Comparison of ENCODE assay signal across 8 cellular contexts in genomic region chr19:36915992-36916830, GRCh38. TPM values are rescaled to one million over a fixed set of nuclear protein-coding genes. Genes with fewer than 3 reads are reported as not detected.
A peak's percentile ranks its signal among the peaks of the same experiment; 100 is the strongest.
DNase-seq lines count a peak whose midpoint lies in the region; ATAC-seq and TF ChIP-seq lines count a peak whose summit lies in the region.

TSS of gene ZNF568 (plus strand) at chr19:36916332. CDS start at chr19:36922771, 6,439 bp downstream.
TSS of gene ZNF829 (minus strand) at chr19:36916291. CDS start at chr19:36915167, 1,124 bp downstream.

- H3K4me3 Mint-ChIP-seq in T-cell, result peak within 1 kb of the TSS; percentile 85 to 97 (median 93)
- H3K4me3 Mint-ChIP-seq in type B pancreatic cell, result peak within 1 kb of the TSS; percentile 95

- H3K27ac ChIP-seq in DND-41 (ENCODE audit: low read length), result peak within 1 kb of the TSS; percentile 92

- H3K4me1 ChIP-seq in DND-41 (ENCODE audit: insufficient read depth, low read length), result peaks cover 34% of the 10 kb centered on the region
- peaks cover 13% of the 10 kb centered on the region for H3K4me1 ChIP-seq in Loucy (ENCODE audit: insufficient read depth, low read length, poor library complexity, severe bottlenecking)

- H3K36me3 Mint-ChIP-seq in T-cell (peaks cover 70% of the 10 kb centered on the region), type B pancreatic cell (peaks cover 48% of the 10 kb centered on the region)

- peak; percentile 95 for ATAC-seq in DND-41 (ENCODE audit: insufficient read depth, low read depth)
- peak; percentile 87 for ATAC-seq in GM21737 (IDR thresholded peaks at IDR 0.05; ENCODE audit: unreplicated experiment)
- ATAC-seq in T-cell (replicated peaks in 1 of 4), result peak; percentile 95 to 96 (median 95)
- peak; percentile 98 to 99 for ATAC-seq in left cardiac atrium

- H3K27me3 Mint-ChIP-seq in T-cell, result no peaks in the 10 kb centered on the region
- H3K27me3 Mint-ChIP-seq in type B pancreatic cell, result no peaks in the 10 kb centered on the region

- H4K20me1 ChIP-seq in DND-41 (ENCODE audit: insufficient read depth, low read length), result no peaks in the 10 kb centered on the region
- no peaks in the 10 kb centered on the region for H4K20me1 ChIP-seq in Loucy (ENCODE audit: insufficient read depth, low read length, poor library complexity, severe bottlenecking)

- H3K4me1 Mint-ChIP-seq in T-cell (peaks cover 26 to 32% (median 32%) of the 10 kb centered on the region in 3 donors), type B pancreatic cell (ENCODE audit: unreplicated experiment) (peaks cover 4% of the 10 kb centered on the region)

- no peaks in the 10 kb centered on the region for H3F3A ChIP-seq in Loucy (ENCODE audit: low read depth)

- H3K79me2 ChIP-seq in DND-41 (ENCODE audit: insufficient read depth, low read length), result peaks cover 51% of the 10 kb centered on the region
- no peaks in the 10 kb centered on the region for H3K79me2 ChIP-seq in Loucy (ENCODE audit: insufficient read depth, low read length)

- H3K4me2 ChIP-seq in DND-41 (ENCODE audit: insufficient read depth, low read length) (peak within 1 kb of the TSS; percentile 83), Loucy (ENCODE audit: low read depth, low read length, poor library complexity, severe bottlenecking) (peak within 1 kb of the TSS; percentile 72)

- H3K27me3 ChIP-seq in DND-41 (ENCODE audit: insufficient read depth, low read length, poor library complexity) (no peaks in the 10 kb centered on the region), Loucy (ENCODE audit: insufficient read depth, low read length, poor library complexity, severe bottlenecking) (no peaks in the 10 kb centered on the region)

- peak; percentile 90 for TF ChIP-seq CTCF in DND-41 (IDR thresholded peaks at IDR 0.05; ENCODE audit: borderline replicate concordance, extremely low read depth, low read length, poor library complexity, severe bottlenecking)
- peak; percentile 71 for TF ChIP-seq CTCF in Loucy (conservative IDR thresholded peaks at IDR 0.05; ENCODE audit: low read length)
- peak; percentile 75 for TF ChIP-seq CTCF in type B pancreatic cell (conservative IDR thresholded peaks at IDR 0.05)

- intact Hi-C loops in left cardiac atrium (cut with DNase I) (loop anchor here in 1 of 2 donors (10.0 kb wide), 1 partner anchor 81 kb away; the partner anchor contains the start of gene ZNF790), posterior cingulate gyrus (cut with DNase I) (loop anchor here (5.0 to 10.0 kb wide), 4 partner anchors 56 to 299 kb away; partner anchors contain the start of genes ZNF345, ZNF383, ZNF461 and ZNF585B)

- peak; percentile 97 for DNase-seq in DND-41
- DNase-seq in T-cell, result peak; percentile 78 to 98 (median 95)
- DNase-seq in amniotic stem cell (lab: John Stamatoyannopoulos, UW), result peak; percentile 88
- DNase-seq in left cardiac atrium, result peak; percentile 92
- DNase-seq in posterior cingulate gyrus, result peak; percentile 84 to 99 (median 93)
- DNase-seq in type B pancreatic cell (ENCODE audit: extremely low spot score, unreplicated experiment), result peak; percentile 88

- H3K9me3 Mint-ChIP-seq in T-cell (peaks cover 6 to 19% (median 15%) of the 10 kb centered on the region in 3 donors), type B pancreatic cell (peaks cover 4% of the 10 kb centered on the region)

- peak within 1 kb of the TSS; percentile 65 for H3K9ac ChIP-seq in DND-41 (ENCODE audit: low read depth, low read length)
- H3K9ac ChIP-seq in Loucy (ENCODE audit: low read depth, low read length, poor library complexity, severe bottlenecking), result peak within 1 kb of the TSS; percentile 71

- CTCF ChIA-PET in T-cell (lab: Charles Lee), result interaction anchor here (0.5 to 1.0 kb wide), 4 partner anchors 66 to 537 kb away, joined by 3 to 7 read pairs (median 3); partner anchors contain the start of genes ZFP14 (in 1 of the 2) and ZNF420 (in 1 of the 2)

- H3K9me2 ChIP-seq in Loucy (replicated peaks; ENCODE audit: low read depth, low read length), result no peaks in the 10 kb centered on the region

- H3K36me3 ChIP-seq in DND-41 (ENCODE audit: insufficient read depth, low read length) (peaks cover 50% of the 10 kb centered on the region), Loucy (ENCODE audit: insufficient read depth, low read length) (no peaks in the 10 kb centered on the region)

- POLR2A ChIA-PET in T-cell (lab: Charles Lee), result interaction anchor here in 1 of 2 donors (0.7 kb wide), 1 partner anchor 311 kb away, joined by 3 read pairs; the partner anchor contains the start of gene ZNF382

- peak within 1 kb of the TSS; percentile 90 for H3K27ac Mint-ChIP-seq in T-cell
- peak within 1 kb of the TSS; percentile 90 for H3K27ac Mint-ChIP-seq in type B pancreatic cell

- H3K4me3 ChIP-seq in DND-41 (ENCODE audit: low read depth in 1 of 2, low read length in 2 of 2) (peak within 1 kb of the TSS; percentile 32 to 60; a peak in 3 of 4 replicates), Loucy (ENCODE audit: low read length, poor library complexity, severe bottlenecking) (peak within 1 kb of the TSS; percentile 75)

- peak within 1 kb of the TSS; percentile 82 for H2AFZ ChIP-seq in DND-41 (ENCODE audit: low read depth, low read length)
- peak within 1 kb of the TSS; percentile 80 for H2AFZ ChIP-seq in Loucy (ENCODE audit: low read length)

- H3K9me3 ChIP-seq in DND-41 (ENCODE audit: insufficient read depth, low read length, severe bottlenecking), result peaks cover 8% of the 10 kb centered on the region
- H3K9me3 ChIP-seq in Loucy (ENCODE audit: insufficient read depth, low read depth, low read length), result no peaks in the 10 kb centered on the region

RNA-seq across cellular contexts. Expression of gene ZNF568, which starts in this region (rescaled TPM):
- total RNA-seq in T-cell (10 to 100 TPM in 3 of 5 donors, 1 to 10 TPM in 2; 7.8 to 24.5 (median 19.3) TPM), left cardiac atrium (1 to 10 TPM; 6.1 to 9.2 TPM), type B pancreatic cell (ENCODE audit: low replicate concordance) (7.0 and 10.5 TPM in 2 replicates)

RNA-seq across cellular contexts. Expression of gene ZNF829, which starts in this region (rescaled TPM):
- 1 to 10 TPM; 4.4 to 7.8 (median 6.7) TPM for total RNA-seq in T-cell
- total RNA-seq in left cardiac atrium, result 1 to 10 TPM; 2.8 to 2.9 TPM
- 3.6 and 3.7 TPM in 2 replicates for total RNA-seq in type B pancreatic cell (ENCODE audit: low replicate concordance)

Comparison
In these comparisons a context has a peak if more than half of its experiments do, and no peak if none do; other contexts are left out.
1. Peak in every context shown above with its lines: DNase-seq, ATAC-seq, H3K4me3 ChIP-seq and H3K27ac ChIP-seq.